11 cellular contexts compared by ENCODE assay signal in genomic region chr14:68124885-68125731, GRCh38.
DNase-seq lines count a peak whose midpoint lies in the region; ATAC-seq and TF ChIP-seq lines count a peak whose summit lies in the region.
"Had no signal": no experiment of that assay in that cellular context is flagged by ENCODE, and none has a peak within 500 bp of the region (broad histone marks: within the 10 kb centered on the region; RNA-seq: fewer than 3 reads in every experiment).

No MANE protein-coding gene starts in this region.

- CTCF ChIA-PET in PC-9 (lab: Charles Lee): interaction anchor here (0.6 kb wide), 1 partner anchor 40 kb away, joined by 4 read pairs; no protein-coding TSS in a partner anchor
- CTCF ChIA-PET in HEK293T (lab: Yijun Ruan, JAX): interaction anchor here (0.6 to 1.2 kb wide), 3 partner anchors 8 to 36 kb away, joined by 3 to 5 read pairs (median 3); no protein-coding TSS in a partner anchor

- no peaks in the 10 kb centered on the region for H3K36me3 Mint-ChIP-seq in endodermal cell (ENCODE audit: low read depth)
- H3K36me3 Mint-ChIP-seq in nephron (ENCODE audit: low read depth): no peaks in the 10 kb centered on the region

- peaks cover 7% of the 10 kb centered on the region for H3K9me3 Mint-ChIP-seq in endodermal cell
- H3K9me3 Mint-ChIP-seq in nephron: peaks cover 8% of the 10 kb centered on the region

- H3K4me3 Mint-ChIP-seq in endodermal cell: no peak overlapping the region
- H3K4me3 Mint-ChIP-seq in nephron: peak overlapping the region in 1 of 3 experiments; percentile 6

- no peaks in the 10 kb centered on the region for H3K9me3 ChIP-seq in PC-9 (ENCODE audit: insufficient read depth, low read depth)
- no peaks in the 10 kb centered on the region for H3K9me3 ChIP-seq in endodermal cell (ENCODE audit: control insufficient read depth, low read length)

- H3K4me1 ChIP-seq in PC-9 (replicated peaks; ENCODE audit: insufficient read depth) (peaks cover 7% of the 10 kb centered on the region), endodermal cell (ENCODE audit: control insufficient read depth, insufficient read depth, low read length) (no peaks in the 10 kb centered on the region)

- peak; percentile 80 for DNase-seq in EH (ENCODE audit: low read depth)
- peak; percentile 53 to 62 for DNase-seq in PC-9
- no peak for DNase-seq in endodermal cell
- no peak for DNase-seq in HEK293T (ENCODE audit: extremely low spot score)
- DNase-seq in NCI-H1436 (lab: John Stamatoyannopoulos, UW): no peak
- no peak for DNase-seq in DMS114 treated with DMSO at 0.1 percent for 48 hours (lab: John Stamatoyannopoulos, UW; ENCODE audit: unreplicated experiment)
- DNase-seq: activated CD8-positive, alpha-beta memory T cell treated with anti-CD3 and anti-CD28 coated beads for 24 hours; cerebellar nuclear complex; KBM-7 had no signal

- POLR2A ChIA-PET in PC-9 (lab: Charles Lee; ENCODE audit: unreplicated experiment): interaction anchor here (0.6 kb wide), 1 partner anchor 10 kb away, joined by 11 read pairs; no protein-coding TSS in a partner anchor
- POLR2A ChIA-PET in HEK293T (lab: Yijun Ruan, JAX): interaction anchor here (0.7 kb wide), 1 partner anchor 8 kb away, joined by 3 read pairs; no protein-coding TSS in a partner anchor

- H3K4me2 ChIP-seq in PC-9: no peak overlapping the region

- H4K20me1 ChIP-seq in PC-9 (ENCODE audit: insufficient read depth): no peaks in the 10 kb centered on the region

- H3K4me1 Mint-ChIP-seq in endodermal cell (peaks cover 8% of the 10 kb centered on the region), nephron (peaks cover 32% of the 10 kb centered on the region)

- intact Hi-C loops in PC-9 (cut with micrococcal nuclease; ENCODE audit: unreplicated experiment): no loop called here

- no peaks in the 10 kb centered on the region for H3K27me3 ChIP-seq in PC-9 (ENCODE audit: insufficient read depth, low read depth)
- H3K27me3 ChIP-seq in endodermal cell (ENCODE audit: control insufficient read depth, insufficient read depth, low read length, poor library complexity, severe bottlenecking): no peaks in the 10 kb centered on the region

- no TSS peak for BruUV-seq in PC-9 (replicated peaks; lab: Mats Ljungman, UMichigan)

- H3F3A ChIP-seq in PC-9 (ENCODE audit: insufficient read depth, low read depth): 0 out of 2 replicates have a peak, but pooled peaks cover 5% of the 10 kb centered on the region

- no peaks in the 10 kb centered on the region for H3K79me2 ChIP-seq in PC-9 (ENCODE audit: low read depth)

- WGBS in endodermal cell (ENCODE audit: insufficient coverage in 1 of 2, insufficient read length in 1 of 2), 2 experiments: 71 to 92% methylated on average over 2 to 4 of the region's 4 CpGs

- no peak overlapping the region for H2AFZ ChIP-seq in PC-9

- no peaks in the 10 kb centered on the region for H3K36me3 ChIP-seq in PC-9 (ENCODE audit: low read depth)
- no peaks in the 10 kb centered on the region for H3K36me3 ChIP-seq in endodermal cell (ENCODE audit: control insufficient read depth, insufficient read depth, low read length)

- no peak for ATAC-seq in GM18907 (IDR thresholded peaks at IDR 0.05; ENCODE audit: unreplicated experiment)

- no peak for TF ChIP-seq CTCF in PC-9 (conservative IDR thresholded peaks at IDR 0.05)
- TF ChIP-seq CTCF in endodermal cell (conservative IDR thresholded peaks at IDR 0.05): no peak
- no peak for TF ChIP-seq CTCF in nephron (IDR thresholded peaks at IDR 0.05; ENCODE audit: unreplicated experiment in 3 of 3)

- H3K27me3 Mint-ChIP-seq in endodermal cell (ENCODE audit: insufficient read depth) (no peaks in the 10 kb centered on the region), nephron (ENCODE audit: low read depth) (no peaks in the 10 kb centered on the region)

- H3K27ac Mint-ChIP-seq in endodermal cell (no peak overlapping the region), nephron (peak overlapping the region; percentile 93 to 97 (median 97))

- no peaks in the 10 kb centered on the region for H3K9me2 ChIP-seq in PC-9 (ENCODE audit: insufficient read depth)

- no peak overlapping the region for H3K9ac ChIP-seq in endodermal cell (ENCODE audit: extremely low read depth, low read length, poor library complexity, severe bottlenecking)

- peak overlapping the region; percentile 25; the same call in 1 of the 2 replicates for H3K27ac ChIP-seq in PC-9
- peak overlapping the region; percentile 48 for H3K27ac ChIP-seq in endodermal cell (ENCODE audit: low read depth, low read length)

- H3K4me3 ChIP-seq in PC-9: no peak overlapping the region
- no peak overlapping the region for H3K4me3 ChIP-seq in endodermal cell (ENCODE audit: low read length)

TF ChIP-seq in HEK293T, 16 proteins besides CTCF, POLR2A, EP300 and RAD21:
- TF ChIP-seq ARNT (IDR thresholded peaks at IDR 0.05) (no peak), SUZ12 (IDR thresholded peaks at IDR 0.05) (no peak), TARDBP (IDR thresholded peaks at IDR 0.05) (no peak), ZNF384 (IDR thresholded peaks at IDR 0.05) (no peak)

Comparison
In these comparisons a context has a peak if more than half of its experiments do, and no peak if none do; other contexts are left out.
1. DNase-seq: peak in EH (single experiment) and PC-9 (2 of 2); none in endodermal cell (single experiment), HEK293T (single experiment), NCI-H1436 (single experiment) and DMS114 treated with DMSO at 0.1 percent for 48 hours (single experiment).